In the genomic region with DNA sequence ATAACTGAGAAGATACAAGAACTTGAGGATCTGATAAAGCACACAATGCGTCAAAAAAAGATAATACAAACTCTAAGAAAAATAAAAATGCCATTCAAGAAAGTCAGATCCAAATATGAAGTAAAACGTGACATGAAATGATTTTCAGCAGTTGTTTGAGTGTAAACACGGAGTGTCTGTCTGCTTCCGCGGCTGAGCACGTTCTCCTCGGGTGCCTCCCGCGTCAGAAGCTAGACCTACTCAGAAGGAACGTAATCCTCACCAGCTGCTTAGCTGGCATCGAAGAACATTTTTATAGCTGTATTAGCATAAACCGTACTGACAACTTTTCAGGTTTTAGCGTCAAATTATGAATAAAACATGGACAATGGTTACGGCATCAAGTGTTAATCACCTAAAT, we compare ENCODE assay signal across 19 cellular contexts.
"Had no signal": no experiment of that assay in that cellular context is flagged by ENCODE, and none has a peak within 500 bp of the region (broad histone marks: within the 10 kb centered on the region; RNA-seq: fewer than 3 reads in every experiment).

No MANE protein-coding gene starts in this region.

- DNase-seq: activated CD4-positive, alpha-beta memory T cell treated with anti-CD3 and anti-CD28 coated beads, Interleukin-2, amount 10 ng/mL, durations not matched to agents 7 days and 5 days; activated CD4-positive, alpha-beta T cell treated with anti-CD3 and anti-CD28 coated beads for 48 hours; activated CD4-positive, CD25-positive, alpha-beta regulatory T cell; activated CD8-positive, alpha-beta memory T cell treated with anti-CD3 and anti-CD28 coated beads, Interleukin-2, amount 10 ng/mL, durations not matched to agents 7 days and 5 days; activated naive CD4-positive, alpha-beta T cell; activated naive CD8-positive, alpha-beta T cell treated with anti-CD3 and anti-CD28 coated beads for 36 hours; amniotic stem cell; foreskin melanocyte; nucleus accumbens; stimulated activated CD4-positive, alpha-beta T cell treated with anti-CD3 and anti-CD28 coated beads, Interleukin-2, amount 100 ng/mL, for 24 hours; stimulated activated naive CD4-positive, alpha-beta T cell treated with Interleukin-2 at 50 U/mL for 16 hours; T1000; tibial artery; uterus had no signal

- H3K27ac ChIP-seq: tibial artery, uterus had no signal

- H3K27me3 Mint-ChIP-seq: activated CD4-positive, alpha-beta memory T cell treated with anti-CD3 and anti-CD28 coated beads, Interleukin-2, amount 10 ng/mL, durations not matched to agents 7 days and 5 days; activated CD8-positive, alpha-beta memory T cell treated with anti-CD3 and anti-CD28 coated beads, Interleukin-2, amount 10 ng/mL, durations not matched to agents 7 days and 5 days; activated naive CD8-positive, alpha-beta T cell treated with anti-CD3 and anti-CD28 coated beads for 36 hours; activated T-helper 17 cell treated with anti-CD3 and anti-CD28 coated beads, Interleukin-2, amount 50 U/mL, for 72 hours had no signal

- H3K4me3 ChIP-seq: lung, tibial artery, uterus had no signal

- H3K4me1 Mint-ChIP-seq: activated CD4-positive, alpha-beta memory T cell treated with anti-CD3 and anti-CD28 coated beads, Interleukin-2, amount 10 ng/mL, durations not matched to agents 7 days and 5 days; activated naive CD8-positive, alpha-beta T cell treated with anti-CD3 and anti-CD28 coated beads for 36 hours; activated T-helper 17 cell treated with anti-CD3 and anti-CD28 coated beads, Interleukin-2, amount 50 U/mL, for 72 hours; nephron had no signal

- H3K4me3 Mint-ChIP-seq: activated CD4-positive, alpha-beta memory T cell treated with anti-CD3 and anti-CD28 coated beads, Interleukin-2, amount 10 ng/mL, durations not matched to agents 7 days and 5 days; activated CD8-positive, alpha-beta memory T cell treated with anti-CD3 and anti-CD28 coated beads, Interleukin-2, amount 10 ng/mL, durations not matched to agents 7 days and 5 days; activated naive CD8-positive, alpha-beta T cell treated with anti-CD3 and anti-CD28 coated beads for 36 hours; activated T-helper 17 cell treated with anti-CD3 and anti-CD28 coated beads, Interleukin-2, amount 50 U/mL, for 72 hours; nephron had no signal

- H3K36me3 ChIP-seq: tibial artery, uterus had no signal

- H3K9me3 ChIP-seq: tibial artery, uterus had no signal

- H3K9me3 Mint-ChIP-seq: nephron had no signal

- H3K4me1 ChIP-seq: uterus had no signal

- FAIRE-seq: keratinocyte had no signal

- ATAC-seq: activated CD8-positive, alpha-beta memory T cell treated with anti-CD3 and anti-CD28 coated beads, Interleukin-2, amount 10 ng/mL, durations not matched to agents 7 days and 5 days; activated T-helper 17 cell treated with anti-CD3 and anti-CD28 coated beads, Interleukin-2, amount 50 U/mL, for 72 hours; left lobe of liver had no signal

- H3K27me3 ChIP-seq: tibial artery, uterus had no signal

- H3K27ac Mint-ChIP-seq: activated CD4-positive, alpha-beta memory T cell treated with anti-CD3 and anti-CD28 coated beads, Interleukin-2, amount 10 ng/mL, durations not matched to agents 7 days and 5 days; activated CD8-positive, alpha-beta memory T cell treated with anti-CD3 and anti-CD28 coated beads, Interleukin-2, amount 10 ng/mL, durations not matched to agents 7 days and 5 days; activated naive CD8-positive, alpha-beta T cell treated with anti-CD3 and anti-CD28 coated beads for 36 hours; activated T-helper 17 cell treated with anti-CD3 and anti-CD28 coated beads, Interleukin-2, amount 50 U/mL, for 72 hours; nephron had no signal
